Comparison of ENCODE assay signal across 11 cellular contexts in the genomic region with DNA sequence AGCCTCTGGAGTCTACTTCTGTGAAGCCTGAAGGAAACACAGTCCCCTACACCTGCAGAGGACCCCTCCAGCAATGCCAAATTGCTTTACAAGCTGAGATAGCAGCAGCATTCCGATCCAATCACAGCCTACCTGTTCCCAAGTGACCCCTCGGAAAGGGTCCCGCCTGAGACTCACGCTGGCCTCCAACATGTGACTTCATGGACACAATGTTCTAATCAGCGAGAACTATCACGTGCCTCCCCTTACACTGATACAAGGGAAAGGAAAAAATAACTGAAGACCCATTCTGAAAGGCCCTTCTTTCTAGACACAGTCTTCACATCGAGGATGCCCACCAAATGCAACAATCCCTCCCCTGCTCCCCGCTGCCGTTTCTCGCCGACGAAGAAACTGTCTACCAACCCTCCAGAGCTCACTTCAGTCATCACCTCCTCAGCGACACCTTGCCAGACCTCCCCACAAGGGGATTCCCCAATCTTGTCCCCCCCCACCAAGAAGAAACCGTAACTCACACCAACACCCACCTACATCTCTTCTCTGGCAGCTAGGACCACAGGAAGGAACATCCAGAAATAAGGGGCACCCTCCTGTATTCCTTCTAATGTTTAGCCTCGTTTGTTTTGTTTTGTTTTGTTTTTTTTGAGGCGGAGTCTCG. TPM values are rescaled to one million over a fixed set of nuclear protein-coding genes. Genes with fewer than 3 reads are reported as not detected.
DNase-seq lines count a peak whose midpoint lies in the region; ATAC-seq and TF ChIP-seq lines count a peak whose summit lies in the region.
"Had no signal": no experiment of that assay in that cellular context is flagged by ENCODE, and none has a peak within 500 bp of the region (broad histone marks: within the 10 kb centered on the region; RNA-seq: fewer than 3 reads in every experiment).

No MANE protein-coding gene starts in this region.

- in situ Hi-C loops in GM13977 (cut with MboI; ENCODE audit: low pct_unique_long_range_greater_than_20kb, low sequenced_read_pairs, unreplicated experiment): no loop called here
- in situ Hi-C loops in HAP-1 (cut with MboI; ENCODE audit: low sequenced_read_pairs): no loop called here

- TF ChIP-seq CTCF in GM13977 (IDR thresholded peaks at IDR 0.05; ENCODE audit: extremely low read depth, insufficient read depth, missing control alignments): no peak
- no peak for TF ChIP-seq CTCF in WTC11 (IDR thresholded peaks at IDR 0.05)

- no peaks in the 10 kb centered on the region for H3K36me3 ChIP-seq in CD4-positive, alpha-beta memory T cell (ENCODE audit: insufficient read depth, low read length)
- H3K36me3 ChIP-seq in naive thymus-derived CD4-positive, alpha-beta T cell (ENCODE audit: control insufficient read depth in 2 of 3, insufficient read depth in 3 of 3, low read length in 3 of 3): no peaks in the 10 kb centered on the region
- no peaks in the 10 kb centered on the region for H3K36me3 ChIP-seq in HAP-1 (replicated peaks)
- H3K36me3 ChIP-seq: MG63 had no signal

- no peaks in the 10 kb centered on the region for H3K36me3 Mint-ChIP-seq in CD4-positive, alpha-beta memory T cell
- H3K36me3 Mint-ChIP-seq in WTC11: peaks cover 10% of the 10 kb centered on the region; the same call in 1 of the 2 replicates
- peaks cover 0 to 13% (median 3%) of the 10 kb centered on the region in 5 donors for H3K36me3 Mint-ChIP-seq in naive thymus-derived CD4-positive, alpha-beta T cell

- POLR2A ChIA-PET in CD4-positive, alpha-beta memory T cell (lab: Charles Lee; ENCODE audit: partially characterized antibody): no interaction called here
- POLR2A ChIA-PET in WTC11 (lab: Charles Lee): no interaction called here
- POLR2A ChIA-PET in naive thymus-derived CD4-positive, alpha-beta T cell (lab: Charles Lee): interaction anchor here (1.1 kb wide), 1 partner anchor 80 kb away, joined by 3 read pairs; no protein-coding TSS in a partner anchor

- CTCF ChIA-PET in CD4-positive, alpha-beta memory T cell (lab: Charles Lee; ENCODE audit: partially characterized antibody): no interaction called here
- CTCF ChIA-PET in WTC11 (lab: Charles Lee): no interaction called here
- CTCF ChIA-PET in naive thymus-derived CD4-positive, alpha-beta T cell (lab: Charles Lee): no interaction called here

- no peak overlapping the region for H3K27ac ChIP-seq in CD4-positive, alpha-beta memory T cell (ENCODE audit: low read depth, low read length)
- H3K27ac ChIP-seq in naive thymus-derived CD4-positive, alpha-beta T cell (ENCODE audit: low read depth, low read length): no peak overlapping the region

- H3K4me1 ChIP-seq in CD4-positive, alpha-beta memory T cell (ENCODE audit: insufficient read depth, low read length): peaks cover 8% of the 10 kb centered on the region
- no peaks in the 10 kb centered on the region for H3K4me1 ChIP-seq in naive thymus-derived CD4-positive, alpha-beta T cell (ENCODE audit: control insufficient read depth in 2 of 2, insufficient read depth in 2 of 2, low read length in 2 of 2)
- H3K4me1 ChIP-seq in HAP-1: peaks cover 9% of the 10 kb centered on the region

- H3K4me3 Mint-ChIP-seq in CD4-positive, alpha-beta memory T cell: peak overlapping the region; percentile 5 to 84 (median 65)
- peak overlapping the region; percentile 51 for H3K4me3 Mint-ChIP-seq in WTC11
- peak overlapping the region; percentile 5 to 80 (median 54) for H3K4me3 Mint-ChIP-seq in naive thymus-derived CD4-positive, alpha-beta T cell

- H3K27me3 Mint-ChIP-seq in CD4-positive, alpha-beta memory T cell: no peaks in the 10 kb centered on the region
- H3K27me3 Mint-ChIP-seq in WTC11 (ENCODE audit: low read depth): no peaks in the 10 kb centered on the region
- no peaks in the 10 kb centered on the region for H3K27me3 Mint-ChIP-seq in naive thymus-derived CD4-positive, alpha-beta T cell

- H3K27ac Mint-ChIP-seq in CD4-positive, alpha-beta memory T cell: peak overlapping the region in 5 of 7 donors; percentile 5 to 72 (median 44)
- H3K27ac Mint-ChIP-seq in WTC11: peak overlapping the region; percentile 73
- peak overlapping the region in 4 of 9 donors; percentile 3 to 22 (median 18) for H3K27ac Mint-ChIP-seq in naive thymus-derived CD4-positive, alpha-beta T cell

- no peak for ATAC-seq in WTC11
- no peak for ATAC-seq in naive thymus-derived CD4-positive, alpha-beta T cell
- ATAC-seq: left ventricle myocardium superior had no signal

- intact Hi-C loops in CD4-positive, alpha-beta memory T cell (cut with micrococcal nuclease): loop anchor here (5.0 kb wide), 1 partner anchor 320 kb away; the partner anchor contains the start of gene TTYH3
- intact Hi-C loops in naive thymus-derived CD4-positive, alpha-beta T cell (cut with micrococcal nuclease): loop anchor here in 1 of 2 donors (5.0 kb wide), 1 partner anchor 320 kb away; the partner anchor contains the start of gene TTYH3

- no peaks in the 10 kb centered on the region for H3K9me3 Mint-ChIP-seq in CD4-positive, alpha-beta memory T cell
- no peaks in the 10 kb centered on the region for H3K9me3 Mint-ChIP-seq in WTC11
- H3K9me3 Mint-ChIP-seq in naive thymus-derived CD4-positive, alpha-beta T cell: peaks cover 0 to 4% (median 0%) of the 10 kb centered on the region in 11 donors

- H3K4me3 ChIP-seq in CD4-positive, alpha-beta memory T cell (ENCODE audit: low read length in 2 of 2): no peak overlapping the region
- no peak overlapping the region for H3K4me3 ChIP-seq in naive thymus-derived CD4-positive, alpha-beta T cell (ENCODE audit: low read length)
- H3K4me3 ChIP-seq in HAP-1: no peak overlapping the region
- H3K4me3 ChIP-seq: MG63 had no signal

- H3K4me1 Mint-ChIP-seq in CD4-positive, alpha-beta memory T cell: peaks cover 7 to 14% (median 10%) of the 10 kb centered on the region in 4 donors
- H3K4me1 Mint-ChIP-seq in WTC11: peaks cover 20% of the 10 kb centered on the region
- H3K4me1 Mint-ChIP-seq in naive thymus-derived CD4-positive, alpha-beta T cell: peaks cover 0 to 19% (median 15%) of the 10 kb centered on the region in 7 donors

- H3K27me3 ChIP-seq in CD4-positive, alpha-beta memory T cell (ENCODE audit: insufficient read depth, low read length): no peaks in the 10 kb centered on the region
- H3K27me3 ChIP-seq in naive thymus-derived CD4-positive, alpha-beta T cell (ENCODE audit: control insufficient read depth in 2 of 2, insufficient read depth in 2 of 2, low read length in 2 of 2): no peaks in the 10 kb centered on the region
- H3K27me3 ChIP-seq in HAP-1 (ENCODE audit: low read depth): no peaks in the 10 kb centered on the region
- H3K27me3 ChIP-seq: MG63 had no signal

- no peak for DNase-seq in CD4-positive, alpha-beta memory T cell
- DNase-seq in GM13977 (ENCODE audit: low spot score) (peak; percentile 83), WTC11 (ENCODE audit: low spot score) (no peak), AG20443 (ENCODE audit: low spot score) (no peak), NCI-H510A (lab: John Stamatoyannopoulos, UW) (no peak), NCI-H2171 treated with DMSO at 0.1 percent for 48 hours (lab: John Stamatoyannopoulos, UW) (no peak), HAP-1 (ENCODE audit: low spot score in 2 of 2) (no peak)
- peak in 1 of 9 donors; percentile 10 for DNase-seq in naive thymus-derived CD4-positive, alpha-beta T cell
- DNase-seq: DMS79, left ventricle myocardium superior, MG63 had no signal

- no peaks in the 10 kb centered on the region for H3K9me3 ChIP-seq in CD4-positive, alpha-beta memory T cell (ENCODE audit: control insufficient read depth in 1 of 2, low read length in 2 of 2)
- H3K9me3 ChIP-seq in naive thymus-derived CD4-positive, alpha-beta T cell (ENCODE audit: control insufficient read depth in 2 of 3, low read length in 3 of 3): no peaks in the 10 kb centered on the region
- no peaks in the 10 kb centered on the region for H3K9me3 ChIP-seq in HAP-1
- H3K9me3 ChIP-seq: MG63 had no signal

TF ChIP-seq in WTC11, 78 proteins besides CTCF, POLR2A, EP300 and RAD21:
- TF ChIP-seq KAT7 (CRISPR knock-in tag; IDR thresholded peaks at IDR 0.05; ENCODE audit: borderline replicate concordance) (no peak), JAZF1 (CRISPR knock-in tag; IDR thresholded peaks at IDR 0.05) (no peak), ESRRA (CRISPR knock-in tag; IDR thresholded peaks at IDR 0.05; ENCODE audit: borderline replicate concordance) (no peak), CBFB (CRISPR knock-in tag; IDR thresholded peaks at IDR 0.05; ENCODE audit: low read depth) (no peak)

RNA-seq across cellular contexts. Expression of gene SNX8, which starts 1.8 kb away (rescaled TPM):
- total RNA-seq in CD4-positive, alpha-beta memory T cell: 1 to 10 TPM; 6.9 to 9.9 TPM
- 1 to 10 TPM; 6.6 to 7.4 TPM for polyA plus RNA-seq in CD4-positive, alpha-beta memory T cell
- total RNA-seq in WTC11 (2021): 44.9 to 50.8 TPM (median 49.6 TPM) in 3 replicates
- 10 to 100 TPM in 2 of 5 experiments, 1 to 10 TPM in 3; 4.7 to 31.5 (median 9.4) TPM for total RNA-seq in naive thymus-derived CD4-positive, alpha-beta T cell
- 10 to 100 TPM in 1 of 2 donors, 1 to 10 TPM in 1; 7.7 to 11.3 TPM for polyA plus RNA-seq in naive thymus-derived CD4-positive, alpha-beta T cell

RNA-seq across cellular contexts. Expression of gene EIF3B, which starts 42.2 kb away (rescaled TPM):
- total RNA-seq in CD4-positive, alpha-beta memory T cell: 100 to 1,000 TPM; 126 to 138 TPM
- polyA plus RNA-seq in CD4-positive, alpha-beta memory T cell: 100 to 1,000 TPM in 1 of 2 donors, 10 to 100 TPM in 1; 78.7 to 135 TPM
- total RNA-seq in WTC11 (2021): 300 to 361 TPM (median 304 TPM) in 3 replicates
- 100 to 1,000 TPM; 127 to 189 (median 158) TPM for total RNA-seq in naive thymus-derived CD4-positive, alpha-beta T cell
- 100 to 1,000 TPM in 1 of 2 donors, 10 to 100 TPM in 1; 78.0 to 157 TPM for polyA plus RNA-seq in naive thymus-derived CD4-positive, alpha-beta T cell
